Comparison of ENCODE assay signal across 24 cellular contexts in the genomic region with DNA sequence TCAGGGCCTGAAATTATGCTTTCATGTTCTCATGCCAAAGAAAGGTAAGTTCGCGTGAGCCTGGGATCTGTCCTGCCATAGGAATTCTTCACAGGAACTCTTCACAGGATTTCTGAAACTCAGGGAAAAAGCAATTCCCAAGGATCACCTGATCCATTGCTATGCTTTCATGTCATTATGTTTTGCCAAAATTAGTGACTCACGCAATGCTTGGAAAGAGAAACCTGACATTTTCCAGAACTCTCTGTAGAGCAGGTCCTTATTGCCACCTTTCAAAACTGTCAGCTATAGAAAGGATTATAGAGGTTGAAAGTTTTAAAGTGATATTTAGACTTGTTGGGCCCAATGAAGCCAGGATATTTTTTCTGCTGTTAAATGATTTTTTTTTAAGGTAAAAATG. TPM values are rescaled to one million over a fixed set of nuclear protein-coding genes. Genes with fewer than 3 reads are reported as not detected.
"Had no signal": no experiment of that assay in that cellular context is flagged by ENCODE, and none has a peak within 500 bp of the region (broad histone marks: within the 10 kb centered on the region; RNA-seq: fewer than 3 reads in every experiment).

No MANE protein-coding gene starts in this region.

- H3K4me1 ChIP-seq: gastrocnemius medialis had no signal

- FAIRE-seq: keratinocyte, urothelium cell line had no signal

- H3K4me3 ChIP-seq: gastrocnemius medialis, tibial artery had no signal

- H3K27me3 ChIP-seq: gastrocnemius medialis, tibial artery had no signal

- DNase-seq: activated CD4-positive, alpha-beta T cell treated with anti-CD3 and anti-CD28 coated beads, Interleukin-2, amount 10 ng/mL, durations not matched to agents 24 days and 14 days; activated CD8-positive, alpha-beta memory T cell treated with anti-CD3 and anti-CD28 coated beads, Interleukin-2, amount 10 ng/mL, durations not matched to agents 7 days and 5 days; activated CD8-positive, alpha-beta T cell treated with anti-CD3 and anti-CD28 coated beads for 36 hours; activated effector memory CD4-positive, alpha-beta T cell treated with anti-CD3 and anti-CD28 coated beads, Interleukin-2, amount 50 U/mL, for 16 hours; activated naive CD4-positive, alpha-beta T cell treated with anti-CD3 and anti-CD28 coated beads, Interleukin-2, amount 10 ng/mL, durations not matched to agents 7 days and 5 days; activated T-cell treated with anti-CD3 and anti-CD28 coated beads for 4 hours; amygdala; central memory CD4-positive, alpha-beta T cell; dermis blood vessel endothelial cell; effector CD8-positive, alpha-beta T cell; erythroblast; gastrocnemius medialis; head of caudate nucleus; left colon; mammary epithelial cell; posterior cingulate gyrus; retina; tibial artery had no signal

- ATAC-seq: activated CD4-positive, CD25-positive, alpha-beta regulatory T cell treated with anti-CD3 and anti-CD28 coated beads, Interleukin-2, amount 50 U/mL, for 24 hours; activated CD8-positive, alpha-beta memory T cell treated with anti-CD3 and anti-CD28 coated beads, Interleukin-2, amount 10 ng/mL, durations not matched to agents 7 days and 5 days; activated CD8-positive, alpha-beta T cell treated with anti-CD3 and anti-CD28 coated beads for 36 hours; gastrocnemius medialis; left colon; SK-N-SH treated with all-trans-retinoic acid at 6 μM for 48 hours had no signal

- H3K9me3 ChIP-seq: gastrocnemius medialis, tibial artery had no signal

- H3K36me3 ChIP-seq: gastrocnemius medialis, tibial artery had no signal

- H3K27ac ChIP-seq: gastrocnemius medialis, tibial artery, VCaP had no signal

RNA-seq across cellular contexts. Expression of gene KCNJ8, which starts 6.3 kb away (rescaled TPM):
- total RNA-seq: activated CD4-positive, alpha-beta T cell treated with anti-CD3 and anti-CD28 coated beads, Interleukin-2, amount 10 ng/mL, durations not matched to agents 24 days and 14 days; activated CD8-positive, alpha-beta memory T cell treated with anti-CD3 and anti-CD28 coated beads, Interleukin-2, amount 10 ng/mL, durations not matched to agents 7 days and 5 days; activated CD8-positive, alpha-beta T cell treated with anti-CD3 and anti-CD28 coated beads for 36 hours; mammary epithelial cell; T-helper 2 cell treated with Interferon-gamma antibody and Interleukin-4, amounts not matched to agents 100 ng/mL and 5 ng/mL, for 36 hours had no signal
- polyA plus RNA-seq: keratinocyte, mammary epithelial cell had no signal
